1 cellular context compared by ENCODE assay signal in genomic region chr17:3887811-3888210, GRCh38.
TF ChIP-seq lines count a peak whose summit lies in the region.

No MANE protein-coding gene starts in this region.

TF ChIP-seq in HCT116, 20 proteins besides CTCF, POLR2A, EP300 and RAD21 (continued from another document):
- TF ChIP-seq, protein P1, sequence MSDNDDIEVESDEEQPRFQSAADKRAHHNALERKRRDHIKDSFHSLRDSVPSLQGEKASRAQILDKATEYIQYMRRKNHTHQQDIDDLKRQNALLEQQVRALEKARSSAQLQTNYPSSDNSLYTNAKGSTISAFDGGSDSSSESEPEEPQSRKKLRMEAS (IDR thresholded peaks at IDR 0.05) = no peak
- no peak for TF ChIP-seq SIN3A (IDR thresholded peaks at IDR 0.05; ENCODE audit: low read depth)
- no peak for TF ChIP-seq EZH2phosphoT487 (IDR thresholded peaks at IDR 0.05; ENCODE audit: borderline replicate concordance)
- TF ChIP-seq CBX3 (IDR thresholded peaks at IDR 0.05; ENCODE audit: low read depth) = no peak
- no peak for TF ChIP-seq ZNF274 (IDR thresholded peaks at IDR 0.05; ENCODE audit: low read depth, low read length)
- no peak for TF ChIP-seq ATF3 (IDR thresholded peaks at IDR 0.05)
- TF ChIP-seq CEBPB (IDR thresholded peaks at IDR 0.05; ENCODE audit: low read depth) = no peak
TF ChIP-seq in HCT116: peak in this region for 0.
